In the genomic region with DNA sequence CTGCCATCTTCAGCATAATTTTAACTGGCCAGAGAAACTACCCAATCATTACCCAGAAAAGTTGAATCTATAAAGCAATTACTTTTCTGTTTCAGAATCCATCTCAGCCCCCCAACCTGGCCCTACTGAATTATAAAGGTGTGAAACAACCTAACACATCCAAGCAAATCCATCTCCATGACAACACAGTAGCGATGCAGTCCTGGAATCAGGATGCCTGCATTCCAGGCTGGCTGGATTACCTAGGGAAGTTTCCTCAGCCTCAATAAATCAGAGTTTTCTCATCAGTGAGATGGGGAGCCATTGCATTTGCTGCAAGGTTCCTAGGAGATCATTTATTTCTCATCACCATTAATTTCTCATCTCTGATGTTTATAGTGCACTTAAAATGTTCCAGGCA, we compare ENCODE assay signal across 27 cellular contexts. TPM values are rescaled to one million over a fixed set of nuclear protein-coding genes. Genes with fewer than 3 reads are reported as not detected.
"Had no signal": no experiment of that assay in that cellular context is flagged by ENCODE, and none has a peak within 500 bp of the region (broad histone marks: within the 10 kb centered on the region; RNA-seq: fewer than 3 reads in every experiment).

No MANE protein-coding gene starts in this region.

- H3K27ac ChIP-seq: KMS-11, SK-N-MC, VCaP had no signal

- H3K4me3 ChIP-seq: SK-N-MC had no signal

- DNase-seq: activated CD4-positive, alpha-beta memory T cell treated with anti-CD3 and anti-CD28 coated beads, Interleukin-2, amount 10 ng/mL, durations not matched to agents 7 days and 5 days; activated CD4-positive, alpha-beta T cell treated with anti-CD3 and anti-CD28 coated beads for 36 hours; activated CD4-positive, alpha-beta T cell treated with anti-CD3 and anti-CD28 coated beads, Interleukin-2, amount 50 U/mL, for 1 hour; activated gamma-delta T cell; activated naive CD4-positive, alpha-beta T cell treated with anti-CD3 and anti-CD28 coated beads for 36 hours; activated naive CD8-positive, alpha-beta T cell treated with anti-CD3 and anti-CD28 coated beads for 36 hours; activated T-cell treated with anti-CD3 and anti-CD28 coated beads for 4 hours; activated T-cell treated with anti-CD3 and anti-CD28 coated beads, Interleukin-2, amount 50 U/mL, for 48 hours; cerebellar nuclear complex; MV-4-11; NCI-H1092 treated with DMSO at 0.1 percent for 48 hours; NCI-H1417 treated with DMSO at 0.1 percent for 48 hours; NCI-H1694 treated with DMSO at 0.1 percent for 48 hours; NCI-H2029 treated with DMSO at 0.1 percent for 48 hours; NCI-H446 treated with DMSO at 0.1 percent for 48 hours; NCI-H524 treated with DMSO at 0.1 percent for 48 hours; NCI-H748 treated with DMSO at 0.1 percent for 48 hours; OCI-M1; RPMI8226; T-cell had no signal

- H3K4me2 ChIP-seq: KMS-11 had no signal

- H3K9ac ChIP-seq: KMS-11 had no signal

RNA-seq across cellular contexts. Expression of a gene that starts 46.0 kb away (rescaled TPM):
- total RNA-seq: activated CD4-positive, alpha-beta memory T cell treated with anti-CD3 and anti-CD28 coated beads, Interleukin-2, amount 10 ng/mL, durations not matched to agents 7 days and 5 days; activated CD4-positive, alpha-beta T cell treated with anti-CD3 and anti-CD28 coated beads for 36 hours; activated CD8-positive, alpha-beta memory T cell treated with anti-CD3 and anti-CD28 coated beads for 36 hours; activated naive CD8-positive, alpha-beta T cell treated with anti-CD3 and anti-CD28 coated beads for 36 hours; activated T-helper 17 cell treated with anti-CD3 and anti-CD28 coated beads, Interleukin-2, amount 50 U/mL, for 72 hours; MCF 10A; T-helper 2 cell treated with Interferon-gamma antibody and Interleukin-4, amounts not matched to agents 100 ng/mL and 5 ng/mL, for 36 hours had no signal
